ENCODE assay signal across 12 cellular contexts in the genomic region with DNA sequence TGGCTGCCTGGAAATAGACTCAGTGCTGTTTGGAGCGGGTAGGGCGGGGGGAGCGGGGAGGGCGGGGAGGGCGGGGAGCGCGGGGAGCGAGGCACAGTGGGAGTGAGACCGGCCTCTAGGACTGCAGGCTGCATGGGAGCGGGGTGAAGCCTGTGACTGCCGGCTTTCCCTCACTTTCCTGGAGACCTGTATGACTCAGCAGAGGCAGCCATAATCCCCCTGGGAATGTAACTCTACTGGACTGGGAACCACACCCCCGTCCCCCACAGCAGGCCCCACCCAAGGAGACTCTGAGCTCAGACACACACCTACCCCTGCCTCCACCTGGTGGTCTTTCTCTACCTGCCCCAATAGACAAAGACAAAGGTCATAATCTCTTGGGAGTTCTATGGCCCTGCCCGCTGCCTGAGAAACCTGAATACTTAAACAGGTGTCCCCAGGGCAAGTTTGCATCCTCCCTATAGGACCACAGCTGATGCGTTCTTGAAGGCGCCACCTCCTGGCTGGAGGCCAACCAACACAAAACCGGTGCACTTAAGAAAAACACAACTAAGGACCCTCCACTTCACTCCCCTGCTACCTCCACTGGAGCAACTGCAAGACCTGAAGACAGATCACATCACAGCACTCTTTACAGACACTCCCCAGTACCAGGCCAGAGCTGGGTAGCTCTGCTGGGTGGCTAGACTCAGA. TPM values are rescaled to one million over a fixed set of nuclear protein-coding genes. Genes with fewer than 3 reads are reported as not detected.
DNase-seq lines count a peak whose midpoint lies in the region; ATAC-seq and TF ChIP-seq lines count a peak whose summit lies in the region.
"Had no signal": no experiment of that assay in that cellular context is flagged by ENCODE, and none has a peak within 500 bp of the region (broad histone marks: within the 10 kb centered on the region; RNA-seq: fewer than 3 reads in every experiment).

No MANE protein-coding gene starts in this region.

- TF ChIP-seq CTCF in WERI-Rb-1 (IDR thresholded peaks at IDR 0.05; ENCODE audit: low read depth, low read length) (peak; percentile 35; the same call in 1 of the 2 replicates), left lung (IDR thresholded peaks at IDR 0.05) (no peak), GM10248 (IDR thresholded peaks at IDR 0.05; ENCODE audit: control extremely low read depth, extremely low read depth, low read depth, missing control alignments) (no peak)

- POLR2A ChIA-PET in GM10248 (lab: Yijun Ruan, JAX) = no interaction called here

- H3K9me3 ChIP-seq in WERI-Rb-1 (ENCODE audit: severe bottlenecking) (no peaks in the 10 kb centered on the region), left lung (no peaks in the 10 kb centered on the region)
- H3K9me3 ChIP-seq: MG63, tibial nerve had no signal

- peak; percentile 97 for DNase-seq in ELF-1 (ENCODE audit: low read depth, low spot score)
- DNase-seq in LHCN-M2 (ENCODE audit: low read depth) = peak; percentile 28
- peak; percentile 17 for DNase-seq in WERI-Rb-1
- DNase-seq in left lung = no peak
- no peak for DNase-seq in activated naive CD4-positive, alpha-beta T cell treated with Interleukin-2 at 50 U/mL for 16 hours
- no peak for DNase-seq in GM10248 (ENCODE audit: extremely low spot score)
- DNase-seq: MG63; Right ventricle myocardium superior; stimulated activated CD4-positive, alpha-beta T cell treated with anti-CD3 and anti-CD28 coated beads, Interleukin-4, amount 100 ng/mL, for 4 hours had no signal

- intact Hi-C loops in left lung (cut with DNase I) = no loop called here

- H3K27me3 ChIP-seq in WERI-Rb-1 (ENCODE audit: insufficient read depth, low read depth, severe bottlenecking) = peaks cover 3% of the 10 kb centered on the region
- H3K27me3 ChIP-seq in left lung = no peaks in the 10 kb centered on the region
- H3K27me3 ChIP-seq: MG63 had no signal

- H3K4me1 ChIP-seq in left lung = no peaks in the 10 kb centered on the region
- H3K4me1 ChIP-seq: tibial nerve had no signal

- H3K36me3 ChIP-seq in WERI-Rb-1 = no peaks in the 10 kb centered on the region; the same call in 1 of the 2 replicates
- H3K36me3 ChIP-seq in left lung = no peaks in the 10 kb centered on the region
- H3K36me3 ChIP-seq: MG63 had no signal

- ATAC-seq in left lung = peak; percentile 16
- ATAC-seq in HG03571 (IDR thresholded peaks at IDR 0.05; ENCODE audit: unreplicated experiment) = no peak
- no peak for ATAC-seq in HG03565 (IDR thresholded peaks at IDR 0.05; ENCODE audit: unreplicated experiment)

- H3K4me3 ChIP-seq in WERI-Rb-1 (ENCODE audit: low read depth, low read length) = no peak overlapping the region
- H3K4me3 ChIP-seq in left lung = no peak overlapping the region
- H3K4me3 ChIP-seq: MG63, tibial nerve had no signal

- CTCF ChIA-PET in GM10248 (lab: Yijun Ruan, JAX) = interaction anchor here (1.6 kb wide), 1 partner anchor 26 kb away, joined by 6 read pairs; no protein-coding TSS in a partner anchor

- H3K27ac ChIP-seq in WERI-Rb-1 (no peak overlapping the region), left lung (no peak overlapping the region)
- H3K27ac ChIP-seq: tibial nerve had no signal

RNA-seq across cellular contexts. Expression of gene HDAC8, which starts 18.0 kb away (rescaled TPM):
- 25.4 and 25.9 TPM in 2 replicates for total RNA-seq in LHCN-M2 (2014; rRNA removed)
- polyA plus RNA-seq in LHCN-M2 (2012) = 18.0 TPM
- total RNA-seq in left lung = 10 to 100 TPM; 28.7 to 33.2 TPM

Comparison
In these comparisons a context has a peak if more than half of its experiments do, and no peak if none do; other contexts are left out.
1. DNase-seq: peak in ELF-1 (single experiment), LHCN-M2 (single experiment) and WERI-Rb-1 (single experiment); none in left lung (0 of 2), activated naive CD4-positive, alpha-beta T cell treated with Interleukin-2 at 50 U/mL for 16 hours (single experiment) and GM10248 (single experiment).